ENCODE assay signal across 11 cellular contexts in genomic region chr15:93141373-93141790, GRCh38. TPM values are rescaled to one million over a fixed set of nuclear protein-coding genes. Genes with fewer than 3 reads are reported as not detected.
DNase-seq lines count a peak whose midpoint lies in the region; ATAC-seq lines count a peak whose summit lies in the region.
"Had no signal": no experiment of that assay in that cellular context is flagged by ENCODE, and none has a peak within 500 bp of the region (broad histone marks: within the 10 kb centered on the region; RNA-seq: fewer than 3 reads in every experiment).

No MANE protein-coding gene starts in this region.

- no peak overlapping the region for H3K4me2 ChIP-seq in trophoblast cell (ENCODE audit: low read length)

- H4K91ac ChIP-seq in trophoblast cell (ENCODE audit: low read depth, low read length) = no peak overlapping the region

- peak; percentile 40 for DNase-seq in NK-92 treated with Interleukin-12 subunit alpha and Interleukin-12 subunit beta, amount 100 ng/mL, for 24 hours (lab: John Stamatoyannopoulos, UW)
- DNase-seq in NK-92 (lab: John Stamatoyannopoulos, UW; ENCODE audit: unreplicated experiment) = no peak
- no peak for DNase-seq in T-helper 2 cell treated with Interferon-gamma antibody and Interleukin-4, amounts not matched to agents 5 μg/mL and 100 μg/mL, for 36 hours (ENCODE audit: low spot score)
- peak in 3 of 10 donors; percentile 11 to 53 (median 14) for DNase-seq in naive thymus-derived CD8-positive, alpha-beta T cell
- no peak for DNase-seq in trophoblast cell
- no peak for DNase-seq in NCI-H1930 (lab: John Stamatoyannopoulos, UW)
- no peak for DNase-seq in cardiac septum (ENCODE audit: low spot score)
- DNase-seq: 8988T; activated CD4-positive, CD25-positive, alpha-beta regulatory T cell; stimulated activated CD4-positive, alpha-beta T cell treated with anti-CD3 and anti-CD28 coated beads, Interleukin-1b, Interleukin-23, amount 100 ng/mL, for 48 hours had no signal

- H3K36me3 Mint-ChIP-seq in T-helper 2 cell treated with Interferon-gamma antibody and Interleukin-4, amounts not matched to agents 5 μg/mL and 100 μg/mL, for 36 hours (ENCODE audit: low read depth) = no peaks in the 10 kb centered on the region
- H3K36me3 Mint-ChIP-seq in naive thymus-derived CD8-positive, alpha-beta T cell = no peaks in the 10 kb centered on the region

- no peak overlapping the region for H2BK12ac ChIP-seq in trophoblast cell (ENCODE audit: low read length)

- no peaks in the 10 kb centered on the region for H3K79me2 ChIP-seq in trophoblast cell (ENCODE audit: control insufficient read depth, insufficient read depth, low read length, poor library complexity)

- H3K4me3 ChIP-seq in trophoblast cell (ENCODE audit: low read depth, low read length) = no peak overlapping the region

- peak; percentile 98 for ATAC-seq in HG03025 (IDR thresholded peaks at IDR 0.05; ENCODE audit: low FRiP score, unreplicated experiment)
- ATAC-seq in naive thymus-derived CD8-positive, alpha-beta T cell = peak; percentile 43 to 44

- no peak overlapping the region for H2BK5ac ChIP-seq in trophoblast cell (ENCODE audit: low read depth, low read length, poor library complexity)

- H3K4ac ChIP-seq in trophoblast cell (ENCODE audit: low read depth, low read length) = no peak overlapping the region

- H3K23ac ChIP-seq in trophoblast cell (ENCODE audit: low read length) = no peak overlapping the region

- H2AFZ ChIP-seq in trophoblast cell (ENCODE audit: insufficient read depth, low read length, poor library complexity) = no peak overlapping the region

- no peak overlapping the region for H2AK5ac ChIP-seq in trophoblast cell (ENCODE audit: low read length)

- peaks cover 6% of the 10 kb centered on the region for H3K4me1 Mint-ChIP-seq in T-helper 2 cell treated with Interferon-gamma antibody and Interleukin-4, amounts not matched to agents 5 μg/mL and 100 μg/mL, for 36 hours (ENCODE audit: low read depth)
- H3K4me1 Mint-ChIP-seq in naive thymus-derived CD8-positive, alpha-beta T cell = peaks cover 5 to 17% (median 11%) of the 10 kb centered on the region in 4 donors

- WGBS in trophoblast cell (ENCODE audit: extremely low coverage, insufficient coverage, insufficient read length) = no CpG with 5 or more reads among the region's 8 CpGs

- peak overlapping the region; percentile 28 for H3K4me3 Mint-ChIP-seq in T-helper 2 cell treated with Interferon-gamma antibody and Interleukin-4, amounts not matched to agents 5 μg/mL and 100 μg/mL, for 36 hours
- peak overlapping the region in 5 of 10 donors; percentile 3 to 68 (median 46) for H3K4me3 Mint-ChIP-seq in naive thymus-derived CD8-positive, alpha-beta T cell

- H3K27ac Mint-ChIP-seq in T-helper 2 cell treated with Interferon-gamma antibody and Interleukin-4, amounts not matched to agents 5 μg/mL and 100 μg/mL, for 36 hours = no peak overlapping the region
- peak overlapping the region in 7 of 10 donors; percentile 12 to 77 (median 71) for H3K27ac Mint-ChIP-seq in naive thymus-derived CD8-positive, alpha-beta T cell

- H3K36me3 ChIP-seq in trophoblast cell (ENCODE audit: control insufficient read depth in 1 of 2, insufficient read depth in 2 of 2, low read length in 2 of 2) = no peaks in the 10 kb centered on the region

- H4K12ac ChIP-seq in trophoblast cell (ENCODE audit: low read depth, low read length) = no peak overlapping the region

- H3K14ac ChIP-seq in trophoblast cell (ENCODE audit: low read length) = no peak overlapping the region

- no peak overlapping the region for H4K8ac ChIP-seq in trophoblast cell (ENCODE audit: low read depth, low read length)

- H3K9me3 Mint-ChIP-seq in T-helper 2 cell treated with Interferon-gamma antibody and Interleukin-4, amounts not matched to agents 5 μg/mL and 100 μg/mL, for 36 hours = no peaks in the 10 kb centered on the region
- no peaks in the 10 kb centered on the region for H3K9me3 Mint-ChIP-seq in naive thymus-derived CD8-positive, alpha-beta T cell

- no peak overlapping the region for H3K18ac ChIP-seq in trophoblast cell (ENCODE audit: low read length)

- no peaks in the 10 kb centered on the region for H3K9me3 ChIP-seq in trophoblast cell (ENCODE audit: insufficient read depth, low read depth, low read length)

- H3K79me1 ChIP-seq in trophoblast cell (ENCODE audit: low read length) = no peaks in the 10 kb centered on the region

- intact Hi-C loops in cardiac septum (cut with DNase I) = no loop called here

- POLR2A ChIA-PET in naive thymus-derived CD8-positive, alpha-beta T cell (lab: Charles Lee) = no interaction called here

- H3K27me3 Mint-ChIP-seq in T-helper 2 cell treated with Interferon-gamma antibody and Interleukin-4, amounts not matched to agents 5 μg/mL and 100 μg/mL, for 36 hours (ENCODE audit: low read depth) = peaks cover 13% of the 10 kb centered on the region
- H3K27me3 Mint-ChIP-seq in naive thymus-derived CD8-positive, alpha-beta T cell = peaks cover 0 to 8% (median 0%) of the 10 kb centered on the region in 5 donors

- H3K27ac ChIP-seq in trophoblast cell (ENCODE audit: low read depth, low read length) = no peak overlapping the region

- H3K27me3 ChIP-seq in trophoblast cell (ENCODE audit: insufficient read depth, low read length) = no peaks in the 10 kb centered on the region

- no peaks in the 10 kb centered on the region for H3K4me1 ChIP-seq in trophoblast cell (ENCODE audit: control insufficient read depth in 1 of 2, insufficient read depth in 2 of 2, low read length in 2 of 2)

- no peak overlapping the region for H3K9ac ChIP-seq in trophoblast cell (ENCODE audit: low read length)

- no peak overlapping the region for H2BK120ac ChIP-seq in trophoblast cell (ENCODE audit: insufficient read depth, low read length, poor library complexity)

RNA-seq across cellular contexts. Expression of gene RGMA, which starts 52.4 kb away (rescaled TPM):
- total RNA-seq in naive thymus-derived CD8-positive, alpha-beta T cell = not detected
- not detected for polyA plus RNA-seq in naive thymus-derived CD8-positive, alpha-beta T cell
- polyA plus RNA-seq in trophoblast cell (2013) = 0.33 and 0.40 TPM in 2 replicates
- total RNA-seq in cardiac septum = 16.5 TPM

Comparison
In these comparisons a context has a peak if more than half of its experiments do, and no peak if none do; other contexts are left out.
1. RNA of gene RGMA, which starts 52.4 kb away (total RNA-seq): 16.5 TPM in cardiac septum (single experiment); not detected in naive thymus-derived CD8-positive, alpha-beta T cell; every median in the first group is over 10 times any median in the second.